8 cellular contexts compared by ENCODE assay signal in genomic region chr7:101124376-101125056, GRCh38. TPM values are rescaled to one million over a fixed set of nuclear protein-coding genes. Genes with fewer than 3 reads are reported as not detected.
DNase-seq lines count a peak whose midpoint lies in the region; ATAC-seq and TF ChIP-seq lines count a peak whose summit lies in the region.

No MANE protein-coding gene starts in this region.

- CTCF ChIA-PET in mammary epithelial cell (lab: Charles Lee; ENCODE audit: low non-redundant PET): interaction anchor here (0.7 kb wide), 1 partner anchor 226 kb away, joined by 5 read pairs; no protein-coding TSS in a partner anchor

- peak overlapping the region; percentile 17 for H2AFZ ChIP-seq in mammary epithelial cell (ENCODE audit: low read depth, low read length)

- no peak overlapping the region for H3K4me2 ChIP-seq in mammary epithelial cell (ENCODE audit: insufficient read depth, low read depth, low read length)

- TSS peak; percentile 29 for BruUV-seq in mammary epithelial cell (replicated peaks; lab: Mats Ljungman, UMichigan)

- WGBS in mammary epithelial cell (ENCODE audit: low coverage, missing lambda C conversion rate): 34% methylated on average over 7 of the region's 7 CpGs

- H3K79me2 ChIP-seq in mammary epithelial cell (ENCODE audit: insufficient read depth, low read length): peaks cover 19% of the 10 kb centered on the region

- intact Hi-C loops in mammary epithelial cell (cut with micrococcal nuclease): no loop called here

- H3K27ac ChIP-seq in mammary epithelial cell (ENCODE audit: insufficient read depth, low read depth, low read length) (peak overlapping the region; percentile 85), mucosa of rectum (ENCODE audit: low read depth in 2 of 2, low read length in 2 of 2) (peak overlapping the region; percentile 41 to 52)

- H3K9ac ChIP-seq in mammary epithelial cell (ENCODE audit: insufficient read depth, low read length): peak overlapping the region; percentile 54
- no peak overlapping the region for H3K9ac ChIP-seq in mucosa of rectum (ENCODE audit: low read depth in 1 of 2, low read length in 2 of 2)

- DNase-seq in COLO829 (ENCODE audit: low spot score) (peak; percentile 90), M059J (ENCODE audit: low read depth) (peak; percentile 100), mammary epithelial cell (peak; percentile 89), midbrain (lab: John Stamatoyannopoulos, UW) (no peak), NCI-H1694 (lab: John Stamatoyannopoulos, UW) (no peak)

- no peak overlapping the region for H3K4me3 ChIP-seq in mammary epithelial cell (replicated peaks in 1 of 3; ENCODE audit: insufficient read depth in 1 of 3, low read depth in 2 of 3, low read length in 3 of 3)
- no peak overlapping the region for H3K4me3 ChIP-seq in mucosa of rectum (ENCODE audit: low read length in 2 of 2)

- no peak for TF ChIP-seq CTCF in mammary epithelial cell (conservative IDR thresholded peaks at IDR 0.05 in 1 of 2, IDR thresholded peaks at IDR 0.05 in 1 of 2; ENCODE audit: extremely low read depth in 1 of 2, insufficient read depth in 1 of 2, low read depth in 1 of 2, low read length in 2 of 2)

- dilution Hi-C loops in mammary epithelial cell (cut with HindIII; ENCODE audit: low sequenced_read_pairs): loop anchor here (5.0 kb wide), 1 partner anchor 37 kb away; the partner anchor contains the start of gene TRIM56

- H3K4me1 ChIP-seq in mammary epithelial cell (ENCODE audit: insufficient read depth, low read length) (peaks cover 51% of the 10 kb centered on the region), mucosa of rectum (ENCODE audit: control insufficient read depth in 2 of 2, insufficient read depth in 2 of 2, low read length in 2 of 2) (peaks cover 8 to 17% of the 10 kb centered on the region in 2 donors)

- H4K20me1 ChIP-seq in mammary epithelial cell (ENCODE audit: insufficient read depth, low read length): no peaks in the 10 kb centered on the region

- in situ Hi-C loops in mammary epithelial cell (cut with MboI; ENCODE audit: low sequenced_read_pairs in 2 of 2): no loop called here

- H3K27me3 ChIP-seq in mammary epithelial cell (ENCODE audit: insufficient read depth, low read length) (no peaks in the 10 kb centered on the region), mucosa of rectum (ENCODE audit: control insufficient read depth in 2 of 2, insufficient read depth in 2 of 2, low read length in 2 of 2) (peaks cover 0 to 3% of the 10 kb centered on the region in 2 donors)

- no peaks in the 10 kb centered on the region for H3K9me3 ChIP-seq in mammary epithelial cell (replicated peaks; ENCODE audit: insufficient read depth, low read length)
- H3K9me3 ChIP-seq in mucosa of rectum (ENCODE audit: control insufficient read depth in 2 of 2, low read length in 2 of 2): no peaks in the 10 kb centered on the region

- no peak for ATAC-seq in GM21786 (IDR thresholded peaks at IDR 0.05; ENCODE audit: unreplicated experiment)
- ATAC-seq in HG02759 (IDR thresholded peaks at IDR 0.05; ENCODE audit: unreplicated experiment): no peak

- H3K36me3 ChIP-seq in mammary epithelial cell (ENCODE audit: insufficient read depth, low read length) (no peaks in the 10 kb centered on the region), mucosa of rectum (ENCODE audit: control insufficient read depth in 2 of 2, insufficient read depth in 2 of 2, low read length in 2 of 2) (no peaks in the 10 kb centered on the region)

RNA-seq across cellular contexts. Expression of gene SERPINE1, which starts 2.4 kb away (rescaled TPM):
- 102 and 119 TPM in 2 replicates for total RNA-seq in M059J (2014; rRNA removed; shearing (Covaris generic))
- 100 to 1,000 TPM; 429 to 467 TPM for total RNA-seq in mammary epithelial cell
- polyA plus RNA-seq in mammary epithelial cell: 741 TPM
- 543 TPM for polyA minus RNA-seq in mammary epithelial cell

RNA-seq across cellular contexts. Expression of gene AP1S1, which starts 29.8 kb away (rescaled TPM):
- total RNA-seq in M059J (2014; rRNA removed; shearing (Covaris generic)): 97.2 and 106 TPM in 2 replicates
- total RNA-seq in mammary epithelial cell: 100 to 1,000 TPM; 102 to 107 TPM
- polyA plus RNA-seq in mammary epithelial cell: 232 TPM
- 172 TPM for polyA minus RNA-seq in mammary epithelial cell

RNA-seq across cellular contexts. Expression of gene TRIM56, which starts 39.2 kb away (rescaled TPM):
- total RNA-seq in M059J (2014; rRNA removed; shearing (Covaris generic)): 4.2 and 11.9 TPM in 2 replicates
- 10 to 100 TPM; 16.3 to 30.8 TPM for total RNA-seq in mammary epithelial cell
- polyA plus RNA-seq in mammary epithelial cell: 3.5 TPM
- 13.1 TPM for polyA minus RNA-seq in mammary epithelial cell

RNA-seq across cellular contexts. Expression of gene VGF, which starts 40.9 kb away (rescaled TPM):
- 0.20 TPM in 1 of 2 replicates, not detected in the other for total RNA-seq in M059J (2014; rRNA removed; shearing (Covaris generic))
- under 1 TPM in 1 of 2 donors, not detected in 1; 0.54 TPM for total RNA-seq in mammary epithelial cell
- polyA plus RNA-seq in mammary epithelial cell: 0.08 TPM
- not detected for polyA minus RNA-seq in mammary epithelial cell

RNA-seq across cellular contexts. Expression of gene NAT16, which starts 55.6 kb away (rescaled TPM):
- total RNA-seq in M059J (2014; rRNA removed; shearing (Covaris generic)): 0.12 TPM in 1 of 2 replicates, not detected in the other
- total RNA-seq in mammary epithelial cell: not detected
- polyA plus RNA-seq in mammary epithelial cell: not detected
- not detected for polyA minus RNA-seq in mammary epithelial cell

Comparison
In these comparisons a context has a peak if more than half of its experiments do, and no peak if none do; other contexts are left out.
1. DNase-seq: peak in COLO829 (single experiment), M059J (single experiment) and mammary epithelial cell (single experiment); none in midbrain (single experiment) and NCI-H1694 (single experiment).